In genomic region chr9:99222416-99223280, GRCh38 we compare ENCODE assay signal across 8 cellular contexts. TPM values are rescaled to one million over a fixed set of nuclear protein-coding genes. Genes with fewer than 3 reads are reported as not detected.
DNase-seq lines count a peak whose midpoint lies in the region; ATAC-seq, FAIRE-seq and TF ChIP-seq lines count a peak whose summit lies in the region.

No MANE protein-coding gene starts in this region.

- H3K27me3 ChIP-seq in A673 (replicated peaks; ENCODE audit: insufficient read depth, low read depth, low read length, poor library complexity) (no peaks in the 10 kb centered on the region), GM12878 (replicated peaks in 1 of 2; ENCODE audit: control insufficient read depth in 2 of 2, insufficient read depth in 2 of 2, low read length in 1 of 2) (no peaks in the 10 kb centered on the region), thoracic aorta (replicated peaks; ENCODE audit: insufficient read depth) (no peaks in the 10 kb centered on the region)

- peaks cover 24% of the 10 kb centered on the region for H3K4me1 ChIP-seq in A673 (ENCODE audit: insufficient read depth, low read length, poor library complexity, severe bottlenecking)
- peaks cover 9% of the 10 kb centered on the region for H3K4me1 ChIP-seq in GM12878 (ENCODE audit: control insufficient read depth, insufficient read depth, low read length)
- H3K4me1 ChIP-seq in thoracic aorta (ENCODE audit: control insufficient read depth in 1 of 2, low read depth in 2 of 2) = peaks cover 31 to 56% of the 10 kb centered on the region in 2 donors

- in situ Hi-C loops in GM12878 (cut with MboI) = no loop called here

- intact Hi-C loops in A673 (cut with micrococcal nuclease; ENCODE audit: unreplicated experiment) (loop anchor here (5.0 to 10.0 kb wide), 2 partner anchors 58 to 600 kb away; partner anchors contain the start of gene NR4A3), GM12878 (cut with micrococcal nuclease; ENCODE audit: unreplicated experiment) (loop anchor here (1.0 to 5.0 kb wide), 3 partner anchors 38 to 600 kb away; partner anchors contain the start of gene NR4A3)

- peak overlapping the region; percentile 92 for H3K9ac ChIP-seq in GM12878 (ENCODE audit: control insufficient read depth, insufficient read depth, low read length)

- H3K36me3 ChIP-seq in A673 (ENCODE audit: insufficient read depth, low read length, poor library complexity, severe bottlenecking) = peaks cover 18% of the 10 kb centered on the region
- H3K36me3 ChIP-seq in GM12878 (ENCODE audit: control insufficient read depth in 2 of 2, insufficient read depth in 2 of 2, low read length in 1 of 2) = peaks cover 2 to 8% of the 10 kb centered on the region in 2 experiments
- H3K36me3 ChIP-seq in thoracic aorta = peaks cover under 1% of the 10 kb centered on the region

- TF ChIP-seq EP300 in GM12878 (IDR thresholded peaks at IDR 0.05; ENCODE audit: borderline replicate concordance in 1 of 2, control insufficient read depth in 1 of 2, low read depth in 2 of 2, low read length in 2 of 2) = no peak

- WGBS in GM12878 (ENCODE audit: insufficient coverage, insufficient replicate concordance, low lambda C conversion rate, missing lambda C conversion rate) = 7% methylated on average over 30 of the region's 30 CpGs

- CTCF ChIA-PET in A673 (lab: Charles Lee) (interaction anchor here (0.6 to 1.0 kb wide), 3 partner anchors 9 to 314 kb away, joined by 3 read pairs; no protein-coding TSS in a partner anchor), GM12878 (lab: Yijun Ruan, JAX) (interaction anchor here (0.5 to 8.4 kb wide), 15 partner anchors 8 to 627 kb away, joined by 3 to 106 read pairs (median 4); no protein-coding TSS in a partner anchor)

- ATAC-seq in GM18909 (IDR thresholded peaks at IDR 0.05; ENCODE audit: poor library complexity, unreplicated experiment) = peak; percentile 26
- ATAC-seq in HG03442 (IDR thresholded peaks at IDR 0.05; ENCODE audit: unreplicated experiment) = peak; percentile 15
- peak; percentile 47 for ATAC-seq in GM12878
- ATAC-seq in thoracic aorta (ENCODE audit: insufficient number of reproducible peaks, low FRiP score, low read depth) = no peak

- peak; percentile 22; the same call in 1 of the 2 replicates for TF ChIP-seq POLR2A in GM12878 (IDR thresholded peaks at IDR 0.05; ENCODE audit: low read depth, low read length)

- FAIRE-seq in GM12878 (lab: Jason Lieb, UNC) = no peak

- POLR2A ChIA-PET in A673 (lab: Charles Lee; ENCODE audit: low non-redundant PET) = interaction anchor here (0.5 kb wide), 1 partner anchor 1189 kb away, joined by 5 read pairs; no protein-coding TSS in a partner anchor
- POLR2A ChIA-PET in GM12878 (lab: Charles Lee) = interaction anchor here (0.6 to 6.3 kb wide), 20 partner anchors 9 to 1107 kb away, joined by 3 to 51 read pairs (median 6); no protein-coding TSS in a partner anchor

- no peak for DNase-seq in A673 (ENCODE audit: low spot score)
- no peak for DNase-seq in GM12878 (ENCODE audit: low read depth, low spot score)
- peak; percentile 64 for DNase-seq in left kidney (ENCODE audit: low read depth, low spot score)
- DNase-seq in thoracic aorta (ENCODE audit: low spot score) = no peak
- DNase-seq in DMS114 treated with DMSO at 0.1 percent for 48 hours (lab: John Stamatoyannopoulos, UW; ENCODE audit: unreplicated experiment) = no peak
- DNase-seq in DMS153 (lab: John Stamatoyannopoulos, UW) = no peak

- H2AFZ ChIP-seq in GM12878 (ENCODE audit: control insufficient read depth, low read depth, low read length) = peak overlapping the region; percentile 58

- peak overlapping the region; percentile 86 for H3K4me2 ChIP-seq in GM12878 (ENCODE audit: control insufficient read depth, insufficient read depth)

- TF ChIP-seq RAD21 in GM12878 (IDR thresholded peaks at IDR 0.05; ENCODE audit: insufficient read depth, low read depth, low read length) = no peak

- H3K9me3 ChIP-seq in A673 (ENCODE audit: low read depth, low read length, poor library complexity, severe bottlenecking) (no peaks in the 10 kb centered on the region), GM12878 (replicated peaks; ENCODE audit: control insufficient read depth, insufficient read depth, low read length) (no peaks in the 10 kb centered on the region), thoracic aorta (no peaks in the 10 kb centered on the region)

- RAD21 ChIA-PET in GM12878 (lab: Charles Lee; ENCODE audit: unreplicated experiment) = interaction anchor here (0.6 to 10.5 kb wide), 16 partner anchors 10 to 209 kb away, joined by 3 to 121 read pairs (median 4); no protein-coding TSS in a partner anchor

- H3K79me2 ChIP-seq in GM12878 (ENCODE audit: control insufficient read depth, insufficient read depth, low read length) = peaks cover 93% of the 10 kb centered on the region

- SMC1A ChIA-PET in GM12878 (lab: Charles Lee; ENCODE audit: uncharacterized antibody, unreplicated experiment) = interaction anchor here (0.6 to 14.7 kb wide), 17 partner anchors 9 to 588 kb away, joined by 3 to 189 read pairs (median 4); no protein-coding TSS in a partner anchor

- peak overlapping the region; percentile 93 for H3K27ac ChIP-seq in A673 (ENCODE audit: low read depth, low read length, poor library complexity, severe bottlenecking)
- H3K27ac ChIP-seq in GM12878 (ENCODE audit: control insufficient read depth, insufficient read depth) = peak overlapping the region; percentile 99
- peak overlapping the region; percentile 78 to 95 for H3K27ac ChIP-seq in thoracic aorta

- BruUV-seq in A673 (replicated peaks; lab: Mats Ljungman, UMichigan) (TSS peak; percentile 63), GM12878 (replicated peaks; lab: Mats Ljungman, UMichigan) (TSS peak; percentile 70)

- H3K4me3 ChIP-seq in A673 (ENCODE audit: low read depth, low read length, poor library complexity, severe bottlenecking) (peak overlapping the region; percentile 72), GM12878 (peak overlapping the region; percentile 97), thoracic aorta (peak overlapping the region; percentile 99)

- no peak for TF ChIP-seq CTCF in A673 (conservative IDR thresholded peaks at IDR 0.05; ENCODE audit: low read depth, low read length)
- no peak for TF ChIP-seq CTCF in GM12878 (IDR thresholded peaks at IDR 0.05 in 2 of 3, conservative IDR thresholded peaks at IDR 0.05 in 1 of 3; ENCODE audit: control insufficient read depth in 2 of 3, extremely low read depth in 1 of 3, insufficient read depth in 1 of 3, low read depth in 3 of 3, low read length in 3 of 3)
- no peak for TF ChIP-seq CTCF in thoracic aorta (IDR thresholded peaks at IDR 0.05)

- no peaks in the 10 kb centered on the region; the same call in 1 of the 2 replicates for H4K20me1 ChIP-seq in GM12878 (ENCODE audit: control insufficient read depth, insufficient read depth)

TF ChIP-seq in GM12878, 131 proteins besides CTCF, POLR2A, EP300 and RAD21 (continues in another document):
- TF ChIP-seq POLR2AphosphoS5 (IDR thresholded peaks at IDR 0.05; ENCODE audit: low read length) = peak; percentile 2; the same call in 1 of the 2 replicates
- TF ChIP-seq CHD1 (IDR thresholded peaks at IDR 0.05; ENCODE audit: low read depth, low read length) = 0 out of 2 replicates have a peak, but pooled peaks have one; percentile 64
- no peak for TF ChIP-seq HDAC6 (IDR thresholded peaks at IDR 0.05; ENCODE audit: unreplicated experiment)

RNA-seq across cellular contexts. Expression of gene SEC61B, which starts 0.6 kb away (rescaled TPM):
- total RNA-seq in A673 (2021) (175 and 183 TPM in 2 replicates), GM12878 (2014; rRNA removed) (255 and 282 TPM in 2 replicates), GM12878 (2014; rRNA removed; fragmentation: Illumina TruSeq; extraction: Trizol) (318 and 349 TPM in 2 replicates), GM12878 (2021) (267 and 278 TPM in 2 replicates), thoracic aorta (10 to 100 TPM; 64.6 to 74.4 TPM)
- total RNA-seq in GM12878 (2013; cell fraction: nucleolus; rRNA removed) = 26.3 and 28.5 TPM in 2 replicates
- polyA plus RNA-seq in GM12878 (2011; ENCODE audit: low read depth) = 650 TPM
- polyA plus RNA-seq in GM12878 (2011; rRNA removed) (257 and 280 TPM in 2 replicates), GM12878 (2014; fragmentation: Illumina TruSeq; extraction: Trizol) (239 and 335 TPM in 2 replicates), GM12878 (2014; fragmentation: Nextera tagmentation; extraction: Ambion mirVana) (100 to 1,000 TPM; 108 to 229 TPM), GM12878 (2014; rRNA removed) (384 and 396 TPM in 2 replicates), GM12878 (2016; fragmentation: Nextera tagmentation; extraction: Ambion mirVana) (100 to 1,000 TPM; 721 to 747 TPM)
- polyA plus RNA-seq in GM12878 (2011; cell fraction: cytosol; rRNA removed) = 360 and 365 TPM in 2 replicates
- polyA plus RNA-seq in GM12878 (2011; cell fraction: nucleus; rRNA removed) = 136 and 154 TPM in 2 replicates
- 422 and 604 TPM in 2 replicates for polyA plus RNA-seq in GM12878 (2012)
- polyA minus RNA-seq in GM12878 (2011; rRNA and poly(A)+ RNA removed) = 62.5 and 68.0 TPM in 2 replicates
- 22.1 and 25.8 TPM in 2 replicates for polyA minus RNA-seq in GM12878 (2011; cell fraction: cytosol; rRNA and poly(A)+ RNA removed)
- 28.2 and 46.9 TPM in 2 replicates for polyA minus RNA-seq in GM12878 (2011; cell fraction: nucleus; rRNA and poly(A)+ RNA removed)

RNA-seq across cellular contexts. Expression of gene ALG2, which starts 0.9 kb away (rescaled TPM):
- total RNA-seq in A673 (2021) (27.6 and 30.1 TPM in 2 replicates), GM12878 (2014; rRNA removed) (43.0 and 45.2 TPM in 2 replicates), GM12878 (2014; rRNA removed; fragmentation: Illumina TruSeq; extraction: Trizol) (34.6 and 34.9 TPM in 2 replicates), GM12878 (2021) (31.7 and 33.0 TPM in 2 replicates), thoracic aorta (10 to 100 TPM; 19.8 to 49.2 TPM)
- total RNA-seq in GM12878 (2013; cell fraction: nucleolus; rRNA removed) = 49.9 and 52.5 TPM in 2 replicates
- 27.8 TPM for polyA plus RNA-seq in GM12878 (2011; ENCODE audit: low read depth)
- polyA plus RNA-seq in GM12878 (2011; rRNA removed) (44.7 and 56.1 TPM in 2 replicates), GM12878 (2014; fragmentation: Illumina TruSeq; extraction: Trizol) (40.9 and 53.2 TPM in 2 replicates), GM12878 (2014; fragmentation: Nextera tagmentation; extraction: Ambion mirVana) (10 to 100 TPM in 1 of 2 experiments, 1 to 10 TPM in 1; 8.8 to 17.8 TPM), GM12878 (2014; rRNA removed) (36.3 and 37.2 TPM in 2 replicates), GM12878 (2016; fragmentation: Nextera tagmentation; extraction: Ambion mirVana) (10 to 100 TPM; 50.8 to 52.5 TPM)
- polyA plus RNA-seq in GM12878 (2011; cell fraction: cytosol; rRNA removed) = 31.6 and 31.8 TPM in 2 replicates
- polyA plus RNA-seq in GM12878 (2011; cell fraction: nucleus; rRNA removed) = 24.9 and 27.6 TPM in 2 replicates
- polyA plus RNA-seq in GM12878 (2012) = 30.4 and 32.4 TPM in 2 replicates
- polyA minus RNA-seq in GM12878 (2011; rRNA and poly(A)+ RNA removed) = 22.4 and 26.1 TPM in 2 replicates
- polyA minus RNA-seq in GM12878 (2011; cell fraction: cytosol; rRNA and poly(A)+ RNA removed) = 8.8 and 9.9 TPM in 2 replicates
- polyA minus RNA-seq in GM12878 (2011; cell fraction: nucleus; rRNA and poly(A)+ RNA removed) = 15.4 and 21.9 TPM in 2 replicates
